In the genomic region with DNA sequence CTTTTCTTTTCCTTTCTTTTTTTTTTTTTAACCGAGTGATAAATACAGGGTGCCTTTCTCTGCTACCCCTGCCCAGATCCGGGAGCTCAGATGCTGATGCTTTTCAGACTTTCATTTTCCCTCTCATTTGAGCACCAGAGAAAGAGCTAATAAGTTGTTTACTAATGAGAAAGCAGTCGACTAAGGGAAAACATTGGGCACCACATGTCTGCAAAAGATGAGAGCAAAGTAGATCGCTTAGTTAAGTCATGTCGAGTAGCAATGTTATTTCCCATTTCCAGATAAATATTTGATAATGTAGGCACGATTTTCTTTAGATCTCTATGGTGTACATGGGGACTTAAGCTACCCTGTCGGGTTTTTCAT, we compare ENCODE assay signal across 8 cellular contexts. TPM values are rescaled to one million over a fixed set of nuclear protein-coding genes. Genes with fewer than 3 reads are reported as not detected.
A peak's percentile ranks its signal among the peaks of the same experiment; 100 is the strongest.
DNase-seq lines count a peak whose midpoint lies in the region; ATAC-seq and TF ChIP-seq lines count a peak whose summit lies in the region.

No MANE protein-coding gene starts in this region.

- H4K91ac ChIP-seq in H9 (ENCODE audit: insufficient read length, low read depth, low read length) = no peak overlapping the region

- H2BK120ac ChIP-seq in H9 (ENCODE audit: low read depth, low read length, poor library complexity, severe bottlenecking) = no peak overlapping the region

- no peaks in the 10 kb centered on the region for H3K79me1 ChIP-seq in H9 (ENCODE audit: insufficient read depth, low read depth, low read length, poor library complexity, severe bottlenecking)

- no peaks in the 10 kb centered on the region for H4K20me1 ChIP-seq in H9 (ENCODE audit: control insufficient read depth, insufficient read depth, insufficient read length)

- no peak overlapping the region for H4K5ac ChIP-seq in H9 (ENCODE audit: insufficient read length, low read depth, low read length)

- no peak overlapping the region for H2BK5ac ChIP-seq in H9 (ENCODE audit: insufficient read length, low read length)

- H3K4me1 ChIP-seq in H9 (ENCODE audit: insufficient read depth, low read length) (no peaks in the 10 kb centered on the region), iPS-20b (ENCODE audit: insufficient read depth, low read length) (peaks cover 4% of the 10 kb centered on the region; the same call in 1 of the 2 replicates), suprapubic skin (peaks cover 41% of the 10 kb centered on the region)

- H3K36me3 ChIP-seq in iPS-20b (ENCODE audit: insufficient read depth, low read depth, low read length) (no peaks in the 10 kb centered on the region), suprapubic skin (no peaks in the 10 kb centered on the region)

- no peaks in the 10 kb centered on the region for H3K27me3 ChIP-seq in H9 (ENCODE audit: insufficient read depth, low read length)
- H3K27me3 ChIP-seq in iPS-20b (ENCODE audit: insufficient read depth, low read length) = no peaks in the 10 kb centered on the region
- no peaks in the 10 kb centered on the region for H3K27me3 ChIP-seq in suprapubic skin

- DNase-seq in H9 = no peak
- no peak for DNase-seq in activated CD8-positive, alpha-beta T cell treated with anti-CD3 and anti-CD28 coated beads, Interleukin-2, amount 10 ng/mL, durations not matched to agents 7 days and 5 days
- no peak for DNase-seq in suprapubic skin (ENCODE audit: low spot score in 2 of 2)
- no peak for DNase-seq in middle frontal gyrus (ENCODE audit: extremely low spot score, low spot score)
- DNase-seq in NCI-H446 (lab: John Stamatoyannopoulos, UW) = no peak

- peak overlapping the region; percentile 75 for H3K9ac ChIP-seq in H9 (ENCODE audit: extremely low read depth, insufficient read length, low read length)
- H3K9ac ChIP-seq in iPS-20b (ENCODE audit: low read depth, low read length) = peak overlapping the region; percentile 83

- H3K36me3 Mint-ChIP-seq in H9 (ENCODE audit: insufficient read depth in 1 of 3, low read depth in 3 of 3) = peaks cover 0 to 2% (median 0%) of the 10 kb centered on the region in 3 experiments; a peak in 1 of 7 replicates
- peaks cover 2% of the 10 kb centered on the region for H3K36me3 Mint-ChIP-seq in activated CD8-positive, alpha-beta T cell treated with anti-CD3 and anti-CD28 coated beads, Interleukin-2, amount 10 ng/mL, durations not matched to agents 7 days and 5 days (ENCODE audit: low read depth)

- H3K4me3 Mint-ChIP-seq in H9 = peak overlapping the region; percentile 82 to 94
- peak overlapping the region; percentile 84 for H3K4me3 Mint-ChIP-seq in activated CD8-positive, alpha-beta T cell treated with anti-CD3 and anti-CD28 coated beads, Interleukin-2, amount 10 ng/mL, durations not matched to agents 7 days and 5 days

- H3K23ac ChIP-seq in H9 (ENCODE audit: insufficient read length, low read depth, low read length) = no peak overlapping the region

- no peaks in the 10 kb centered on the region for H3K27me3 Mint-ChIP-seq in H9 (ENCODE audit: low read depth)
- H3K27me3 Mint-ChIP-seq in activated CD8-positive, alpha-beta T cell treated with anti-CD3 and anti-CD28 coated beads, Interleukin-2, amount 10 ng/mL, durations not matched to agents 7 days and 5 days (ENCODE audit: low read depth) = no peaks in the 10 kb centered on the region

- no peak for TF ChIP-seq POLR2A in suprapubic skin (IDR thresholded peaks at IDR 0.05)

- H3K4ac ChIP-seq in H9 (ENCODE audit: low read depth, low read length) = no peak overlapping the region

- H3T11ph ChIP-seq in H9 (ENCODE audit: low read length) = no peak overlapping the region

- CTCF ChIA-PET in activated CD8-positive, alpha-beta T cell treated with anti-CD3 and anti-CD28 coated beads, Interleukin-2, amount 10 ng/mL, durations not matched to agents 7 days and 5 days (lab: Charles Lee) = interaction anchor here (0.6 to 6.0 kb wide), 9 partner anchors 10 to 193 kb away, joined by 3 to 37 read pairs (median 4); no protein-coding TSS in a partner anchor

- H2BK20ac ChIP-seq in H9 (ENCODE audit: low read depth, low read length, poor library complexity, severe bottlenecking) = no peak overlapping the region

- no peak overlapping the region for H2AFZ ChIP-seq in H9 (ENCODE audit: low read length)

- peak overlapping the region; percentile 88 for H3K4me3 ChIP-seq in iPS-20b (ENCODE audit: low read length)
- H3K4me3 ChIP-seq in suprapubic skin = peak overlapping the region; percentile 94

- peak overlapping the region; percentile 93 to 97 (median 95) for H3K27ac Mint-ChIP-seq in H9
- H3K27ac Mint-ChIP-seq in activated CD8-positive, alpha-beta T cell treated with anti-CD3 and anti-CD28 coated beads, Interleukin-2, amount 10 ng/mL, durations not matched to agents 7 days and 5 days = peak overlapping the region; percentile 93

- H2BK12ac ChIP-seq in H9 (ENCODE audit: insufficient read length, low read depth, low read length) = no peak overlapping the region

- peaks cover 0 to 2% of the 10 kb centered on the region in 2 experiments; a peak in 1 of 5 replicates for H3K9me3 Mint-ChIP-seq in H9
- H3K9me3 Mint-ChIP-seq in activated CD8-positive, alpha-beta T cell treated with anti-CD3 and anti-CD28 coated beads, Interleukin-2, amount 10 ng/mL, durations not matched to agents 7 days and 5 days (ENCODE audit: insufficient read depth) = no peaks in the 10 kb centered on the region

- peak overlapping the region; percentile 54 for H3K4me2 ChIP-seq in H9 (ENCODE audit: insufficient read depth, insufficient read length, low read length)

- H2AK5ac ChIP-seq in H9 (ENCODE audit: insufficient read length, low read length) = no peak overlapping the region

- no peak overlapping the region for H3K56ac ChIP-seq in H9 (ENCODE audit: insufficient read length, low read depth, low read length)

- POLR2A ChIA-PET in activated CD8-positive, alpha-beta T cell treated with anti-CD3 and anti-CD28 coated beads, Interleukin-2, amount 10 ng/mL, durations not matched to agents 7 days and 5 days (lab: Charles Lee) = interaction anchor here (0.6 to 3.3 kb wide), 5 partner anchors 26 to 337 kb away, joined by 3 to 23 read pairs (median 3); partner anchors contain the start of gene GTF2B

- no peak overlapping the region for H2BK15ac ChIP-seq in H9 (ENCODE audit: low read depth, low read length)

- H3K23me2 ChIP-seq in H9 (ENCODE audit: insufficient read length, low read depth, low read length, poor library complexity, severe bottlenecking) = no peaks in the 10 kb centered on the region

- no peaks in the 10 kb centered on the region for H3K9me3 ChIP-seq in H9 (ENCODE audit: control insufficient read depth, low read depth, low read length)
- no peaks in the 10 kb centered on the region for H3K9me3 ChIP-seq in iPS-20b (ENCODE audit: insufficient read depth, low read depth, low read length)
- no peaks in the 10 kb centered on the region for H3K9me3 ChIP-seq in suprapubic skin

- ATAC-seq in activated CD8-positive, alpha-beta T cell treated with anti-CD3 and anti-CD28 coated beads, Interleukin-2, amount 10 ng/mL, durations not matched to agents 7 days and 5 days = no peak
- ATAC-seq in GM18873 (IDR thresholded peaks at IDR 0.05; ENCODE audit: low FRiP score, unreplicated experiment) = no peak

- peak overlapping the region; percentile 93 for H3K27ac ChIP-seq in C4-2B
- H3K27ac ChIP-seq in H9 (ENCODE audit: insufficient read length, low read depth, low read length) = no peak overlapping the region
- H3K27ac ChIP-seq in iPS-20b (ENCODE audit: low read length) = peak overlapping the region; percentile 51
- H3K27ac ChIP-seq in suprapubic skin = peak overlapping the region; percentile 94

- H4K8ac ChIP-seq in H9 (replicated peaks; ENCODE audit: insufficient read length, low read depth, low read length) = no peak overlapping the region

- H3K79me2 ChIP-seq in H9 (ENCODE audit: insufficient read depth, low read length) = peaks cover 11% of the 10 kb centered on the region; the same call in 1 of the 2 replicates

- H3K18ac ChIP-seq in H9 (ENCODE audit: insufficient read length, low read depth, low read length) = no peak overlapping the region

- no peak overlapping the region for H3K14ac ChIP-seq in H9 (ENCODE audit: insufficient read depth, low read length)

- no CpG with 5 or more reads among the region's 7 CpGs for WGBS in H9 (ENCODE audit: extremely low coverage, insufficient read length, low lambda C conversion rate)
- under 1% methylated on average over 7 of the region's 7 CpGs for whole genome bisulfite sequencing in suprapubic skin

- TF ChIP-seq CTCF in C4-2B (conservative IDR thresholded peaks at IDR 0.05) = no peak
- TF ChIP-seq CTCF in H9 (conservative IDR thresholded peaks at IDR 0.05) = no peak
- TF ChIP-seq CTCF in suprapubic skin (IDR thresholded peaks at IDR 0.05) = no peak

- peaks cover 8 to 15% of the 10 kb centered on the region in 2 experiments for H3K4me1 Mint-ChIP-seq in H9
- peaks cover 17% of the 10 kb centered on the region for H3K4me1 Mint-ChIP-seq in activated CD8-positive, alpha-beta T cell treated with anti-CD3 and anti-CD28 coated beads, Interleukin-2, amount 10 ng/mL, durations not matched to agents 7 days and 5 days (ENCODE audit: low read depth)

- no peak for TF ChIP-seq EP300 in suprapubic skin (IDR thresholded peaks at IDR 0.05)

RNA-seq across cellular contexts. Expression of gene PKN2, which starts 1.1 kb away (rescaled TPM):
- 32.0 and 32.5 TPM in 2 replicates for total RNA-seq in H9 (2021)
- total RNA-seq in activated CD8-positive, alpha-beta T cell treated with anti-CD3 and anti-CD28 coated beads, Interleukin-2, amount 10 ng/mL, durations not matched to agents 7 days and 5 days = 10 to 100 TPM; 23.6 to 24.4 TPM
- total RNA-seq in suprapubic skin = 10 to 100 TPM; 17.7 to 68.2 (median 33.6) TPM
